Comparison of ENCODE assay signal across 8 cellular contexts in genomic region chr13:20814224-20814910, GRCh38. TPM values are rescaled to one million over a fixed set of nuclear protein-coding genes. Genes with fewer than 3 reads are reported as not detected.
A peak's percentile ranks its signal among the peaks of the same experiment; 100 is the strongest.
DNase-seq lines count a peak whose midpoint lies in the region; ATAC-seq, FAIRE-seq and TF ChIP-seq lines count a peak whose summit lies in the region.

No MANE protein-coding gene starts in this region.

- TF ChIP-seq CTCF in pancreas (IDR thresholded peaks at IDR 0.05) (no peak), GM10248 (IDR thresholded peaks at IDR 0.05; ENCODE audit: control extremely low read depth, extremely low read depth, low read depth, missing control alignments) (no peak)

- 36% methylated on average over 5 of the region's 5 CpGs for WGBS in pancreas, 2 donors

- FAIRE-seq in RCC 7860 (lab: Jason Lieb, UNC) (peak; percentile 77), pancreas (lab: Jason Lieb, UNC) (peak; percentile 92)

- H3K36me3 Mint-ChIP-seq in stimulated activated memory B cell treated with anti-CD40 and anti-IgM and Interleukin-4, amounts not matched to agents 10 μg/mL and 1 μg/mL and 100 μg/mL, for 72 hours: peaks cover 46% of the 10 kb centered on the region

- peaks cover 0 to 12% (median 0%) of the 10 kb centered on the region in 3 donors for H3K4me1 ChIP-seq in pancreas

- H3K27me3 Mint-ChIP-seq in stimulated activated memory B cell treated with anti-CD40 and anti-IgM and Interleukin-4, amounts not matched to agents 10 μg/mL and 1 μg/mL and 100 μg/mL, for 72 hours: no peaks in the 10 kb centered on the region

- no peak overlapping the region for H3K27ac Mint-ChIP-seq in stimulated activated memory B cell treated with anti-CD40 and anti-IgM and Interleukin-4, amounts not matched to agents 10 μg/mL and 1 μg/mL and 100 μg/mL, for 72 hours

- H3K36me3 ChIP-seq in pancreas: no peaks in the 10 kb centered on the region

- H3K4me1 Mint-ChIP-seq in stimulated activated memory B cell treated with anti-CD40 and anti-IgM and Interleukin-4, amounts not matched to agents 10 μg/mL and 1 μg/mL and 100 μg/mL, for 72 hours: peaks cover 6% of the 10 kb centered on the region

- POLR2A ChIA-PET in GM10248 (lab: Yijun Ruan, JAX): no interaction called here

- CTCF ChIA-PET in GM10248 (lab: Yijun Ruan, JAX): interaction anchor here (1.5 to 7.1 kb wide), 2 partner anchors 14 to 33 kb away, joined by 3 to 61 read pairs; no protein-coding TSS in a partner anchor

- no peak overlapping the region for H3K4me3 ChIP-seq in pancreas

- peak overlapping the region in 1 of 4 donors; percentile 24 for H3K27ac ChIP-seq in pancreas

- H3K4me3 Mint-ChIP-seq in stimulated activated memory B cell treated with anti-CD40 and anti-IgM and Interleukin-4, amounts not matched to agents 10 μg/mL and 1 μg/mL and 100 μg/mL, for 72 hours: no peak overlapping the region

- intact Hi-C loops in pancreas (cut with DNase I): no loop called here

- H3K27me3 ChIP-seq in pancreas: no peaks in the 10 kb centered on the region

- no peaks in the 10 kb centered on the region for H3K9me3 Mint-ChIP-seq in stimulated activated memory B cell treated with anti-CD40 and anti-IgM and Interleukin-4, amounts not matched to agents 10 μg/mL and 1 μg/mL and 100 μg/mL, for 72 hours

- DNase-seq in EH (ENCODE audit: low read depth): peak; percentile 95
- peak; percentile 69 for DNase-seq in RCC 7860 (ENCODE audit: low spot score)
- peak; percentile 93 for DNase-seq in fibroblast of peridontal ligament (ENCODE audit: extremely low read depth)
- DNase-seq in pancreas: peak; percentile 50 to 79 (median 70)
- no peak for DNase-seq in GM10248 (ENCODE audit: extremely low spot score)
- no peak for DNase-seq in mesenteric fat pad (ENCODE audit: low spot score)

- ATAC-seq in pancreas (peak; percentile 94 to 97 (median 95)), HG03571 (IDR thresholded peaks at IDR 0.05; ENCODE audit: unreplicated experiment) (no peak)
- ATAC-seq in stimulated activated memory B cell treated with anti-CD40 and anti-IgM and Interleukin-4, amounts not matched to agents 10 μg/mL and 1 μg/mL and 100 μg/mL, for 72 hours: no peak

- no peaks in the 10 kb centered on the region for H3K9me3 ChIP-seq in pancreas

RNA-seq across cellular contexts. Expression of gene EEF1AKMT1, which starts 40.6 kb away (rescaled TPM):
- 1 to 10 TPM; 2.6 to 4.6 (median 3.5) TPM for total RNA-seq in pancreas
- polyA plus RNA-seq in pancreas: 1 to 10 TPM; 3.8 to 6.4 TPM
- total RNA-seq in mesenteric fat pad: 9.0 TPM

Comparison
In these comparisons a context has a peak if more than half of its experiments do, and no peak if none do; other contexts are left out.
1. DNase-seq: peak in EH (single experiment), RCC 7860 (single experiment), fibroblast of peridontal ligament (single experiment) and pancreas (6 of 6); none in GM10248 (single experiment) and mesenteric fat pad (single experiment).
2. ATAC-seq: peak in pancreas (4 of 4); none in HG03571 (single experiment) and stimulated activated memory B cell treated with anti-CD40 and anti-IgM and Interleukin-4, amounts not matched to agents 10 μg/mL and 1 μg/mL and 100 μg/mL, for 72 hours (single experiment).